Comparison of ENCODE assay signal across 19 cellular contexts in genomic region chr1:23148084-23148483, GRCh38. TPM values are rescaled to one million over a fixed set of nuclear protein-coding genes. Genes with fewer than 3 reads are reported as not detected.
DNase-seq lines count a peak whose midpoint lies in the region; ATAC-seq and TF ChIP-seq lines count a peak whose summit lies in the region.
"Had no signal": no experiment of that assay in that cellular context is flagged by ENCODE, and none has a peak within 500 bp of the region (broad histone marks: within the 10 kb centered on the region; RNA-seq: fewer than 3 reads in every experiment).

No MANE protein-coding gene starts in this region.

- no peak for TF ChIP-seq CTCF in CD4-positive, alpha-beta T cell (IDR thresholded peaks at IDR 0.05)
- TF ChIP-seq CTCF in lower lobe of right lung (IDR thresholded peaks at IDR 0.05) (no peak), tibial artery (IDR thresholded peaks at IDR 0.05) (no peak)

- no peak overlapping the region for H3K4me3 ChIP-seq in CD8-positive, alpha-beta memory T cell (ENCODE audit: low read length)
- H3K4me3 ChIP-seq in lower lobe of right lung (no peak overlapping the region), tibial artery (no peak overlapping the region)
- H3K4me3 ChIP-seq: esophagus muscularis mucosa, lung, prostate gland, upper lobe of right lung had no signal

- intact Hi-C loops in CD4-positive, alpha-beta T cell (cut with DNase I, micrococcal nuclease): no loop called here
- intact Hi-C loops in lower lobe of right lung (cut with DNase I): no loop called here
- intact Hi-C loops in tibial artery (cut with DNase I; ENCODE audit: low total_unique reads): no loop called here

- H3K4me1 ChIP-seq in CD8-positive, alpha-beta memory T cell (ENCODE audit: insufficient read depth, low read length): peaks cover 10% of the 10 kb centered on the region
- peaks cover 4% of the 10 kb centered on the region for H3K4me1 ChIP-seq in lower lobe of right lung
- H3K4me1 ChIP-seq in tibial artery: peaks cover 0 to 7% (median 1%) of the 10 kb centered on the region in 4 donors
- H3K4me1 ChIP-seq: prostate gland had no signal

- peak overlapping the region; percentile 2 for H3K4me3 Mint-ChIP-seq in CD4-positive, alpha-beta T cell
- peak overlapping the region in 5 of 7 donors; percentile 1 to 70 (median 32) for H3K4me3 Mint-ChIP-seq in CD8-positive, alpha-beta memory T cell
- peak overlapping the region; percentile 1 for H3K4me3 Mint-ChIP-seq in activated CD8-positive, alpha-beta T cell treated with anti-CD3 and anti-CD28 coated beads, Interleukin-2, amount 10 ng/mL, durations not matched to agents 7 days and 5 days
- no peak overlapping the region for H3K4me3 Mint-ChIP-seq in effector memory CD8-positive, alpha-beta T cell
- H3K4me3 Mint-ChIP-seq: nephron had no signal

- H3K27ac Mint-ChIP-seq in CD4-positive, alpha-beta T cell: peak overlapping the region; percentile 18
- H3K27ac Mint-ChIP-seq in CD8-positive, alpha-beta memory T cell: peak overlapping the region; percentile 5 to 90 (median 66)
- H3K27ac Mint-ChIP-seq in activated CD8-positive, alpha-beta T cell treated with anti-CD3 and anti-CD28 coated beads, Interleukin-2, amount 10 ng/mL, durations not matched to agents 7 days and 5 days: no peak overlapping the region
- no peak overlapping the region for H3K27ac Mint-ChIP-seq in effector memory CD8-positive, alpha-beta T cell
- H3K27ac Mint-ChIP-seq: nephron had no signal

- no peaks in the 10 kb centered on the region for H3K27me3 Mint-ChIP-seq in CD4-positive, alpha-beta T cell
- no peaks in the 10 kb centered on the region for H3K27me3 Mint-ChIP-seq in CD8-positive, alpha-beta memory T cell
- no peaks in the 10 kb centered on the region for H3K27me3 Mint-ChIP-seq in activated CD8-positive, alpha-beta T cell treated with anti-CD3 and anti-CD28 coated beads, Interleukin-2, amount 10 ng/mL, durations not matched to agents 7 days and 5 days (ENCODE audit: low read depth)
- H3K27me3 Mint-ChIP-seq in effector memory CD8-positive, alpha-beta T cell: no peaks in the 10 kb centered on the region

- no peaks in the 10 kb centered on the region for H3K27me3 ChIP-seq in CD4-positive, alpha-beta T cell (ENCODE audit: control insufficient read depth, insufficient read depth, low read length)
- H3K27me3 ChIP-seq in CD8-positive, alpha-beta memory T cell (ENCODE audit: insufficient read depth, low read length, poor library complexity, severe bottlenecking): no peaks in the 10 kb centered on the region
- H3K27me3 ChIP-seq in lower lobe of right lung (ENCODE audit: low read depth) (no peaks in the 10 kb centered on the region), tibial artery (no peaks in the 10 kb centered on the region)
- H3K27me3 ChIP-seq: upper lobe of right lung had no signal

- no peaks in the 10 kb centered on the region for H3K36me3 Mint-ChIP-seq in CD4-positive, alpha-beta T cell (ENCODE audit: low read depth)
- peaks cover 0 to 2% (median 1%) of the 10 kb centered on the region in 3 donors for H3K36me3 Mint-ChIP-seq in CD8-positive, alpha-beta memory T cell
- H3K36me3 Mint-ChIP-seq in activated CD8-positive, alpha-beta T cell treated with anti-CD3 and anti-CD28 coated beads, Interleukin-2, amount 10 ng/mL, durations not matched to agents 7 days and 5 days (ENCODE audit: low read depth): peaks cover 3% of the 10 kb centered on the region
- H3K36me3 Mint-ChIP-seq in effector memory CD8-positive, alpha-beta T cell (ENCODE audit: insufficient read depth): peaks cover 9% of the 10 kb centered on the region

- DNase-seq in CD4-positive, alpha-beta T cell: no peak
- DNase-seq in CD8-positive, alpha-beta memory T cell: no peak
- no peak for DNase-seq in activated CD8-positive, alpha-beta T cell treated with anti-CD3 and anti-CD28 coated beads, Interleukin-2, amount 10 ng/mL, durations not matched to agents 7 days and 5 days
- DNase-seq in effector memory CD8-positive, alpha-beta T cell: no peak
- DNase-seq in DMS79 treated with DMSO at 0.1 percent for 48 hours (lab: John Stamatoyannopoulos, UW) (no peak), lower lobe of right lung (no peak), tibial artery (no peak)
- DNase-seq: activated CD4-positive, alpha-beta T cell treated with anti-CD3 and anti-CD28 coated beads for 48 hours; activated effector memory CD4-positive, alpha-beta T cell treated with Interleukin-2 at 50 U/mL for 16 hours; glutamatergic neuron; NCI-H1930; SHP77; upper lobe of right lung had no signal

- no peaks in the 10 kb centered on the region for H3K36me3 ChIP-seq in CD8-positive, alpha-beta memory T cell (ENCODE audit: insufficient read depth, low read length)
- no peaks in the 10 kb centered on the region for H3K36me3 ChIP-seq in lower lobe of right lung
- no peaks in the 10 kb centered on the region for H3K36me3 ChIP-seq in tibial artery
- H3K36me3 ChIP-seq: esophagus muscularis mucosa, prostate gland, upper lobe of right lung had no signal

- no peak overlapping the region for H3K27ac ChIP-seq in CD4-positive, alpha-beta T cell (ENCODE audit: low read depth, low read length)
- H3K27ac ChIP-seq in CD8-positive, alpha-beta memory T cell (ENCODE audit: low read depth, low read length): no peak overlapping the region
- H3K27ac ChIP-seq in lower lobe of right lung: no peak overlapping the region
- H3K27ac ChIP-seq in tibial artery: no peak overlapping the region
- H3K27ac ChIP-seq: esophagus muscularis mucosa, HL-60, prostate gland, upper lobe of right lung had no signal

- H3K4me1 Mint-ChIP-seq in CD4-positive, alpha-beta T cell (ENCODE audit: low read depth): peaks cover 47% of the 10 kb centered on the region
- peaks cover 34 to 44% (median 38%) of the 10 kb centered on the region in 3 donors for H3K4me1 Mint-ChIP-seq in CD8-positive, alpha-beta memory T cell
- peaks cover 17% of the 10 kb centered on the region for H3K4me1 Mint-ChIP-seq in activated CD8-positive, alpha-beta T cell treated with anti-CD3 and anti-CD28 coated beads, Interleukin-2, amount 10 ng/mL, durations not matched to agents 7 days and 5 days (ENCODE audit: low read depth)
- H3K4me1 Mint-ChIP-seq in effector memory CD8-positive, alpha-beta T cell (ENCODE audit: low read depth in 2 of 2): peaks cover 16 to 39% of the 10 kb centered on the region in 2 donors

- peak; percentile 52 for ATAC-seq in CD4-positive, alpha-beta T cell (ENCODE audit: poor library complexity)
- peak; percentile 69 for ATAC-seq in activated CD8-positive, alpha-beta T cell treated with anti-CD3 and anti-CD28 coated beads, Interleukin-2, amount 10 ng/mL, durations not matched to agents 7 days and 5 days
- ATAC-seq in effector memory CD8-positive, alpha-beta T cell (replicated peaks): peak; percentile 40
- no peak for ATAC-seq in esophagus mucosa
- no peak for ATAC-seq in lower lobe of right lung
- ATAC-seq: upper lobe of right lung had no signal

- H3K9me3 ChIP-seq in CD4-positive, alpha-beta T cell (ENCODE audit: control insufficient read depth, low read length): no peaks in the 10 kb centered on the region
- no peaks in the 10 kb centered on the region for H3K9me3 ChIP-seq in CD8-positive, alpha-beta memory T cell (ENCODE audit: low read length)
- no peaks in the 10 kb centered on the region for H3K9me3 ChIP-seq in lower lobe of right lung
- H3K9me3 ChIP-seq in tibial artery: no peaks in the 10 kb centered on the region
- H3K9me3 ChIP-seq: esophagus muscularis mucosa, prostate gland, upper lobe of right lung had no signal

- POLR2A ChIA-PET in CD4-positive, alpha-beta T cell (lab: Charles Lee): interaction anchor here (0.6 to 1.1 kb wide), 4 partner anchors 16 to 99 kb away, joined by 3 to 4 read pairs (median 3); no protein-coding TSS in a partner anchor
- POLR2A ChIA-PET in CD8-positive, alpha-beta memory T cell (lab: Charles Lee): interaction anchor here (0.6 to 0.8 kb wide), 2 partner anchors 20 to 754 kb away, joined by 4 to 5 read pairs; no protein-coding TSS in a partner anchor
- POLR2A ChIA-PET in activated CD8-positive, alpha-beta T cell treated with anti-CD3 and anti-CD28 coated beads, Interleukin-2, amount 10 ng/mL, durations not matched to agents 7 days and 5 days (lab: Charles Lee): no interaction called here

- CTCF ChIA-PET in CD4-positive, alpha-beta T cell (lab: Charles Lee): interaction anchor here (0.7 to 1.2 kb wide), 2 partner anchors 23 to 29 kb away, joined by 3 read pairs; no protein-coding TSS in a partner anchor
- CTCF ChIA-PET in CD8-positive, alpha-beta memory T cell (lab: Charles Lee): interaction anchor here (1.3 kb wide), 2 partner anchors 12 to 36 kb away, joined by 3 to 5 read pairs; no protein-coding TSS in a partner anchor
- CTCF ChIA-PET in activated CD8-positive, alpha-beta T cell treated with anti-CD3 and anti-CD28 coated beads, Interleukin-2, amount 10 ng/mL, durations not matched to agents 7 days and 5 days (lab: Charles Lee): interaction anchor here (0.6 to 1.8 kb wide), 9 partner anchors 14 to 69 kb away, joined by 3 to 12 read pairs (median 4); partner anchors contain the start of gene HTR1D

- no peaks in the 10 kb centered on the region for H3K9me3 Mint-ChIP-seq in CD4-positive, alpha-beta T cell
- no peaks in the 10 kb centered on the region for H3K9me3 Mint-ChIP-seq in CD8-positive, alpha-beta memory T cell
- no peaks in the 10 kb centered on the region for H3K9me3 Mint-ChIP-seq in activated CD8-positive, alpha-beta T cell treated with anti-CD3 and anti-CD28 coated beads, Interleukin-2, amount 10 ng/mL, durations not matched to agents 7 days and 5 days (ENCODE audit: insufficient read depth)
- no peaks in the 10 kb centered on the region for H3K9me3 Mint-ChIP-seq in effector memory CD8-positive, alpha-beta T cell
- H3K9me3 Mint-ChIP-seq: nephron had no signal

RNA-seq across cellular contexts. Expression of gene LUZP1, which starts 20.6 kb away (rescaled TPM):
- total RNA-seq in CD4-positive, alpha-beta T cell: 10 to 100 TPM; 20.1 to 23.7 TPM
- total RNA-seq in CD8-positive, alpha-beta memory T cell: 10 to 100 TPM; 19.5 to 19.6 TPM
- polyA plus RNA-seq in CD8-positive, alpha-beta memory T cell: 32.8 TPM
- 10 to 100 TPM; 15.2 to 16.0 TPM for total RNA-seq in activated CD8-positive, alpha-beta T cell treated with anti-CD3 and anti-CD28 coated beads, Interleukin-2, amount 10 ng/mL, durations not matched to agents 7 days and 5 days
- 17.1 TPM for total RNA-seq in esophagus mucosa
- total RNA-seq in lower lobe of right lung: 32.5 TPM

Comparison
In these comparisons a context has a peak if more than half of its experiments do, and no peak if none do; other contexts are left out.
1. ATAC-seq: peak in CD4-positive, alpha-beta T cell (single experiment), activated CD8-positive, alpha-beta T cell treated with anti-CD3 and anti-CD28 coated beads, Interleukin-2, amount 10 ng/mL, durations not matched to agents 7 days and 5 days (single experiment) and effector memory CD8-positive, alpha-beta T cell (single experiment); none in esophagus mucosa (single experiment) and lower lobe of right lung (0 of 2).
2. H3K27ac Mint-ChIP-seq: peak in CD4-positive, alpha-beta T cell (single experiment) and CD8-positive, alpha-beta memory T cell (8 of 8); none in activated CD8-positive, alpha-beta T cell treated with anti-CD3 and anti-CD28 coated beads, Interleukin-2, amount 10 ng/mL, durations not matched to agents 7 days and 5 days (single experiment) and effector memory CD8-positive, alpha-beta T cell (0 of 2).
3. H3K4me3 Mint-ChIP-seq: peak in CD4-positive, alpha-beta T cell (single experiment), CD8-positive, alpha-beta memory T cell (5 of 7) and activated CD8-positive, alpha-beta T cell treated with anti-CD3 and anti-CD28 coated beads, Interleukin-2, amount 10 ng/mL, durations not matched to agents 7 days and 5 days (single experiment); none in effector memory CD8-positive, alpha-beta T cell (0 of 2).